ENCODE assay signal across 1 cellular context in the genomic region with DNA sequence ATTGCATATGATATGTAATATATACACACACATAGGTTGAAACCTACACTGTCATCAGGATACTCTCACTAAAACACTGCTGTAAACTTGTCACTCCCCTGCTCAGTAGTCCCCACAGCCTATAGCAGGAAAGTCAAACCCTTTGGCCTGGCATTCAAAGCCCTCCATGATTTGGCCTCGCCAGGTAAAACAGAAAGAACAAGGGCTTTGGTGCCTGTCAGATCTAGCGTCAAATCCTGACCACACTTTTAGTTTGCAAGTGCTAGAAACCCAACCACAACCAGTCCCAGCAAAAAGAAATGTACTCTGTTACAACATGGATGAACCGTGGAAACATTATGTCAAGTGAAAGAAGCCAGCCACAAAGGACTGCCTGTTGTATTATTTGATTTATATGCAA.
TF ChIP-seq lines count a peak whose summit lies in the region.

No MANE protein-coding gene starts in this region.

TF ChIP-seq in GM12878, 131 proteins besides CTCF, POLR2A, EP300 and RAD21:
- TF ChIP-seq CHD4 (IDR thresholded peaks at IDR 0.05) = no peak
- TF ChIP-seq ZNF622 (IDR thresholded peaks at IDR 0.05) = no peak
- no peak for TF ChIP-seq GATAD2B (conservative IDR thresholded peaks at IDR 0.05; ENCODE audit: low read depth)
- TF ChIP-seq MXI1 (IDR thresholded peaks at IDR 0.05; ENCODE audit: low read depth, low read length) = no peak
- TF ChIP-seq, protein P1, sequence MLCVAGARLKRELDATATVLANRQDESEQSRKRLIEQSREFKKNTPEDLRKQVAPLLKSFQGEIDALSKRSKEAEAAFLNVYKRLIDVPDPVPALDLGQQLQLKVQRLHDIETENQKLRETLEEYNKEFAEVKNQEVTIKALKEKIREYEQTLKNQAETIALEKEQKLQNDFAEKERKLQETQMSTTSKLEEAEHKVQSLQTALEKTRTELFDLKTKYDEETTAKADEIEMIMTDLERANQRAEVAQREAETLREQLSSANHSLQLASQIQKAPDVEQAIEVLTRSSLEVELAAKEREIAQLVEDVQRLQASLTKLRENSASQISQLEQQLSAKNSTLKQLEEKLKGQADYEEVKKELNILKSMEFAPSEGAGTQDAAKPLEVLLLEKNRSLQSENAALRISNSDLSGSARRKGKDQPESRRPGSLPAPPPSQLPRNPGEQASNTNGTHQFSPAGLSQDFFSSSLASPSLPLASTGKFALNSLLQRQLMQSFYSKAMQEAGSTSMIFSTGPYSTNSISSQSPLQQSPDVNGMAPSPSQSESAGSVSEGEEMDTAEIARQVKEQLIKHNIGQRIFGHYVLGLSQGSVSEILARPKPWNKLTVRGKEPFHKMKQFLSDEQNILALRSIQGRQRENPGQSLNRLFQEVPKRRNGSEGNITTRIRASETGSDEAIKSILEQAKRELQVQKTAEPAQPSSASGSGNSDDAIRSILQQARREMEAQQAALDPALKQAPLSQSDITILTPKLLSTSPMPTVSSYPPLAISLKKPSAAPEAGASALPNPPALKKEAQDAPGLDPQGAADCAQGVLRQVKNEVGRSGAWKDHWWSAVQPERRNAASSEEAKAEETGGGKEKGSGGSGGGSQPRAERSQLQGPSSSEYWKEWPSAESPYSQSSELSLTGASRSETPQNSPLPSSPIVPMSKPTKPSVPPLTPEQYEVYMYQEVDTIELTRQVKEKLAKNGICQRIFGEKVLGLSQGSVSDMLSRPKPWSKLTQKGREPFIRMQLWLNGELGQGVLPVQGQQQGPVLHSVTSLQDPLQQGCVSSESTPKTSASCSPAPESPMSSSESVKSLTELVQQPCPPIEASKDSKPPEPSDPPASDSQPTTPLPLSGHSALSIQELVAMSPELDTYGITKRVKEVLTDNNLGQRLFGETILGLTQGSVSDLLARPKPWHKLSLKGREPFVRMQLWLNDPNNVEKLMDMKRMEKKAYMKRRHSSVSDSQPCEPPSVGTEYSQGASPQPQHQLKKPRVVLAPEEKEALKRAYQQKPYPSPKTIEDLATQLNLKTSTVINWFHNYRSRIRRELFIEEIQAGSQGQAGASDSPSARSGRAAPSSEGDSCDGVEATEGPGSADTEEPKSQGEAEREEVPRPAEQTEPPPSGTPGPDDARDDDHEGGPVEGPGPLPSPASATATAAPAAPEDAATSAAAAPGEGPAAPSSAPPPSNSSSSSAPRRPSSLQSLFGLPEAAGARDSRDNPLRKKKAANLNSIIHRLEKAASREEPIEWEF (IDR thresholded peaks at IDR 0.05; ENCODE audit: insufficient replicate concordance, low read depth, low read length) = no peak
- no peak for TF ChIP-seq CBX5 (IDR thresholded peaks at IDR 0.05; ENCODE audit: low read depth)
- TF ChIP-seq BMI1 (IDR thresholded peaks at IDR 0.05; ENCODE audit: borderline replicate concordance) = no peak
- TF ChIP-seq, protein P2, sequence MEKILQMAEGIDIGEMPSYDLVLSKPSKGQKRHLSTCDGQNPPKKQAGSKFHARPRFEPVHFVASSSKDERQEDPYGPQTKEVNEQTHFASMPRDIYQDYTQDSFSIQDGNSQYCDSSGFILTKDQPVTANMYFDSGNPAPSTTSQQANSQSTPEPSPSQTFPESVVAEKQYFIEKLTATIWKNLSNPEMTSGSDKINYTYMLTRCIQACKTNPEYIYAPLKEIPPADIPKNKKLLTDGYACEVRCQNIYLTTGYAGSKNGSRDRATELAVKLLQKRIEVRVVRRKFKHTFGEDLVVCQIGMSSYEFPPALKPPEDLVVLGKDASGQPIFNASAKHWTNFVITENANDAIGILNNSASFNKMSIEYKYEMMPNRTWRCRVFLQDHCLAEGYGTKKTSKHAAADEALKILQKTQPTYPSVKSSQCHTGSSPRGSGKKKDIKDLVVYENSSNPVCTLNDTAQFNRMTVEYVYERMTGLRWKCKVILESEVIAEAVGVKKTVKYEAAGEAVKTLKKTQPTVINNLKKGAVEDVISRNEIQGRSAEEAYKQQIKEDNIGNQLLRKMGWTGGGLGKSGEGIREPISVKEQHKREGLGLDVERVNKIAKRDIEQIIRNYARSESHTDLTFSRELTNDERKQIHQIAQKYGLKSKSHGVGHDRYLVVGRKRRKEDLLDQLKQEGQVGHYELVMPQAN (conservative IDR thresholded peaks at IDR 0.05) = no peak
- no peak for TF ChIP-seq TCF7 (IDR thresholded peaks at IDR 0.05; ENCODE audit: borderline replicate concordance)
- TF ChIP-seq YBX1 (IDR thresholded peaks at IDR 0.05) = no peak
- no peak for TF ChIP-seq PAX5 (IDR thresholded peaks at IDR 0.05; ENCODE audit: borderline replicate concordance, low read depth, low read length)
